ENCODE assay signal across 16 cellular contexts in genomic region chr3:32757618-32758374, GRCh38.
DNase-seq lines count a peak whose midpoint lies in the region; TF ChIP-seq lines count a peak whose summit lies in the region.
"Had no signal": no experiment of that assay in that cellular context is flagged by ENCODE, and none has a peak within 500 bp of the region (broad histone marks: within the 10 kb centered on the region; RNA-seq: fewer than 3 reads in every experiment).

No MANE protein-coding gene starts in this region.

- H3K79me1 ChIP-seq in mesenchymal stem cell (replicated peaks; ENCODE audit: low read length, poor library complexity, severe bottlenecking) = no peaks in the 10 kb centered on the region

- H4K8ac ChIP-seq in mesenchymal stem cell (ENCODE audit: low read length) = no peak overlapping the region

- H3K4me2 ChIP-seq in mesenchymal stem cell (ENCODE audit: low read length, poor library complexity, severe bottlenecking) = no peak overlapping the region

- H3K9me3 ChIP-seq in HUES48 (ENCODE audit: control insufficient read depth, insufficient read depth, low read length) (no peaks in the 10 kb centered on the region), mesenchymal stem cell (ENCODE audit: control insufficient read depth, low read length) (no peaks in the 10 kb centered on the region), breast epithelium (no peaks in the 10 kb centered on the region)
- H3K9me3 ChIP-seq: BE2C, spleen had no signal

- no peak overlapping the region for H3K9ac ChIP-seq in HUES48 (ENCODE audit: low read depth, low read length)
- no peak overlapping the region for H3K9ac ChIP-seq in mesenchymal stem cell (ENCODE audit: low read length)
- H3K9ac ChIP-seq: parathyroid adenoma had no signal

- H3K4me1 ChIP-seq in HUES48 (ENCODE audit: control insufficient read depth, insufficient read depth, low read length) (peaks cover 4% of the 10 kb centered on the region; the same call in 1 of the 2 replicates), mesenchymal stem cell (ENCODE audit: control insufficient read depth, insufficient read depth, low read depth, low read length) (no peaks in the 10 kb centered on the region), breast epithelium (no peaks in the 10 kb centered on the region)
- H3K4me1 ChIP-seq: BE2C, parathyroid adenoma had no signal

- H3K18ac ChIP-seq in mesenchymal stem cell (ENCODE audit: low read depth in 1 of 2, low read length in 2 of 2) = no peak overlapping the region

- DNase-seq in CD1c-positive myeloid dendritic cell (ENCODE audit: extremely low spot score) = peak; percentile 15
- peak; percentile 70 for DNase-seq in SKM-1 treated with dmso at 0.1 percent for 144 hours (lab: John Stamatoyannopoulos, UW; ENCODE audit: unreplicated experiment)
- peak; percentile 49 for DNase-seq in mesenchymal stem cell
- DNase-seq in cerebellar nuclear complex (lab: John Stamatoyannopoulos, UW) = no peak
- no peak for DNase-seq in GF-D8 (lab: John Stamatoyannopoulos, UW)
- no peak for DNase-seq in breast epithelium (ENCODE audit: low spot score in 2 of 2)
- no peak for DNase-seq in iPS-NIHi7 (ENCODE audit: extremely low spot score)
- DNase-seq: BE2C, hippocampal formation, left cardiac atrium, NCI-H1105, NCI-H748 treated with DMSO at 0.1 percent for 48 hours, spleen, trophoblast cell had no signal

- no peak overlapping the region for H4K91ac ChIP-seq in mesenchymal stem cell (ENCODE audit: low read length)

- H3K4me3 ChIP-seq in HUES48 (ENCODE audit: low read depth, low read length) (no peak overlapping the region), mesenchymal stem cell (ENCODE audit: insufficient read depth in 1 of 2, low read depth in 1 of 2, low read length in 2 of 2) (no peak overlapping the region), breast epithelium (no peak overlapping the region)
- H3K4me3 ChIP-seq: spleen had no signal

- H2BK5ac ChIP-seq in mesenchymal stem cell (ENCODE audit: low read depth, low read length, poor library complexity, severe bottlenecking) = no peak overlapping the region

- H2AK5ac ChIP-seq in mesenchymal stem cell (ENCODE audit: low read length, severe bottlenecking) = no peak overlapping the region

- peaks cover 38% of the 10 kb centered on the region for H3K36me3 ChIP-seq in HUES48 (ENCODE audit: control insufficient read depth, insufficient read depth, low read length)
- H3K36me3 ChIP-seq in mesenchymal stem cell (ENCODE audit: control insufficient read depth in 1 of 2, insufficient read depth in 2 of 2, low read depth in 1 of 2, low read length in 2 of 2) = peaks cover 3 to 14% of the 10 kb centered on the region in 2 experiments
- no peaks in the 10 kb centered on the region for H3K36me3 ChIP-seq in breast epithelium
- H3K36me3 ChIP-seq: BE2C had no signal

- intact Hi-C loops in breast epithelium (cut with DNase I; ENCODE audit: low total_unique reads) = no loop called here

- no peak overlapping the region for H3K4ac ChIP-seq in mesenchymal stem cell (ENCODE audit: low read depth in 1 of 2, low read length in 2 of 2)

- no peak overlapping the region for H2AFZ ChIP-seq in mesenchymal stem cell (ENCODE audit: low read depth, low read length)
- H2AFZ ChIP-seq: parathyroid adenoma had no signal

- H2BK120ac ChIP-seq in mesenchymal stem cell (ENCODE audit: low read depth, low read length) = no peak overlapping the region

- H3K23ac ChIP-seq in mesenchymal stem cell (ENCODE audit: low read length in 2 of 2) = no peak overlapping the region

- 100% methylated on average over 2 of the region's 2 CpGs for WGBS in mesenchymal stem cell

- H2BK15ac ChIP-seq in mesenchymal stem cell (ENCODE audit: low read depth, poor library complexity, severe bottlenecking) = no peak overlapping the region

- H2BK12ac ChIP-seq in mesenchymal stem cell (ENCODE audit: low read length in 2 of 2) = no peak overlapping the region

- no peak overlapping the region for H3K14ac ChIP-seq in mesenchymal stem cell (ENCODE audit: low read length in 2 of 2)

- H3K27ac ChIP-seq in HUES48 (ENCODE audit: low read depth, low read length) (peak overlapping the region; percentile 70), mesenchymal stem cell (ENCODE audit: low read length, poor library complexity, severe bottlenecking) (no peak overlapping the region), breast epithelium (no peak overlapping the region)
- H3K27ac ChIP-seq: parathyroid adenoma had no signal

- H3K27me3 ChIP-seq in HUES48 (ENCODE audit: control insufficient read depth, insufficient read depth, low read length) (no peaks in the 10 kb centered on the region), mesenchymal stem cell (ENCODE audit: control insufficient read depth in 1 of 2, insufficient read depth in 1 of 2, low read length in 2 of 2) (no peaks in the 10 kb centered on the region), breast epithelium (no peaks in the 10 kb centered on the region)
- H3K27me3 ChIP-seq: BE2C, spleen had no signal

- TF ChIP-seq POLR2A in breast epithelium (IDR thresholded peaks at IDR 0.05) = no peak

- no peak for TF ChIP-seq CTCF in breast epithelium (IDR thresholded peaks at IDR 0.05)

Comparison
In these comparisons a context has a peak if more than half of its experiments do, and no peak if none do; other contexts are left out.
1. DNase-seq: peak in CD1c-positive myeloid dendritic cell (single experiment), SKM-1 treated with dmso at 0.1 percent for 144 hours (single experiment) and mesenchymal stem cell (single experiment); none in cerebellar nuclear complex (0 of 2), GF-D8 (single experiment), breast epithelium (0 of 2) and iPS-NIHi7 (single experiment).